ENCODE assay signal across 8 cellular contexts in the genomic region with DNA sequence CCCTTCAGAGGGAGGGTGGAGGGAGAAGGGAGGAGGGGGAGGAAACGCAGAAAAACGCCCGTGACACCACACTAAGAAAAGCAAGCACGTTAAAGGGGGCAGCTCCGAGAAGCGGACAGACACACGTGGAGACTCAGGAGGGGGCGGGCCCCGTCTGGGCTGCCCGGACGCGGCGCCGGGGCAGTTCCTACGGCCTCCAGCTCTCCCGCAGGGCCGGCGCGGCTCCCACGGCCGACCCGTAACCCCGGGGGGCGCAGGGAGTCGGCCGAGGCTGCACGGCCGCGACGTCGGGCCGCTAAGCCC. TPM values are rescaled to one million over a fixed set of nuclear protein-coding genes. Genes with fewer than 3 reads are reported as not detected.
DNase-seq lines count a peak whose midpoint lies in the region; TF ChIP-seq lines count a peak whose summit lies in the region.

No MANE protein-coding gene starts in this region.

- H3K27me3 ChIP-seq in HAP-1 (ENCODE audit: low read depth) (no peaks in the 10 kb centered on the region), hepatocyte (no peaks in the 10 kb centered on the region)

- peak overlapping the region; percentile 100 for H3K27ac Mint-ChIP-seq in activated naive CD4-positive, alpha-beta T cell treated with anti-CD3 and anti-CD28 coated beads, Interleukin-2, amount 10 ng/mL, durations not matched to agents 7 days and 5 days

- H3K4me3 Mint-ChIP-seq in activated naive CD4-positive, alpha-beta T cell treated with anti-CD3 and anti-CD28 coated beads, Interleukin-2, amount 10 ng/mL, durations not matched to agents 7 days and 5 days: peak overlapping the region; percentile 100

- peak overlapping the region; percentile 87 for H3K4me2 ChIP-seq in hepatocyte

- CTCF ChIA-PET in activated naive CD4-positive, alpha-beta T cell treated with anti-CD3 and anti-CD28 coated beads, Interleukin-2, amount 10 ng/mL, durations not matched to agents 7 days and 5 days (lab: Charles Lee): interaction anchor here (0.9 kb wide), 1 partner anchor 9 kb away, joined by 3 read pairs; no protein-coding TSS in a partner anchor

- H2AFZ ChIP-seq in hepatocyte: peak overlapping the region; percentile 77

- DNase-seq in EH (ENCODE audit: low read depth) (peak; percentile 9), HAP-1 (ENCODE audit: low spot score in 2 of 2) (peak in 1 of 2 experiments; percentile 31), NCI-H69 (lab: John Stamatoyannopoulos, UW) (peak; percentile 50), hepatocyte (ENCODE audit: low spot score) (no peak), cortex of kidney (lab: John Stamatoyannopoulos, UW) (no peak), ecto neural progenitor cell (ENCODE audit: low spot score) (no peak)
- peak; percentile 75 for DNase-seq in activated naive CD4-positive, alpha-beta T cell treated with anti-CD3 and anti-CD28 coated beads, Interleukin-2, amount 10 ng/mL, durations not matched to agents 7 days and 5 days
- peak; percentile 33 to 45 for DNase-seq in stimulated activated CD4-positive, alpha-beta T cell treated with anti-CD3 and anti-CD28 coated beads, Interleukin-2, amount 100 ng/mL, for 24 hours

- peaks cover 33% of the 10 kb centered on the region for H3K36me3 Mint-ChIP-seq in activated naive CD4-positive, alpha-beta T cell treated with anti-CD3 and anti-CD28 coated beads, Interleukin-2, amount 10 ng/mL, durations not matched to agents 7 days and 5 days

- H3K4me3 ChIP-seq in HAP-1 (peak overlapping the region; percentile 93), hepatocyte (peak overlapping the region; percentile 93)

- H3K27me3 Mint-ChIP-seq in activated naive CD4-positive, alpha-beta T cell treated with anti-CD3 and anti-CD28 coated beads, Interleukin-2, amount 10 ng/mL, durations not matched to agents 7 days and 5 days: peaks cover 4% of the 10 kb centered on the region

- H3K79me2 ChIP-seq in hepatocyte: peaks cover 34% of the 10 kb centered on the region

- H3K9me3 ChIP-seq in HAP-1: no peaks in the 10 kb centered on the region
- no peaks in the 10 kb centered on the region for H3K9me3 ChIP-seq in hepatocyte (ENCODE audit: low read depth)

- H3K4me1 Mint-ChIP-seq in activated naive CD4-positive, alpha-beta T cell treated with anti-CD3 and anti-CD28 coated beads, Interleukin-2, amount 10 ng/mL, durations not matched to agents 7 days and 5 days: peaks cover 53% of the 10 kb centered on the region

- peak overlapping the region; percentile 93 for H3K27ac ChIP-seq in hepatocyte

- H3K9me3 Mint-ChIP-seq in activated naive CD4-positive, alpha-beta T cell treated with anti-CD3 and anti-CD28 coated beads, Interleukin-2, amount 10 ng/mL, durations not matched to agents 7 days and 5 days: no peaks in the 10 kb centered on the region

- 1% methylated on average over 15 of the region's 32 CpGs for WGBS in hepatocyte (ENCODE audit: low lambda C conversion rate, missing lambda C conversion rate)

- H3K9me2 ChIP-seq in hepatocyte (replicated peaks; ENCODE audit: insufficient read depth): no peaks in the 10 kb centered on the region

- H4K20me1 ChIP-seq in hepatocyte (ENCODE audit: insufficient read depth, poor library complexity, severe bottlenecking): no peaks in the 10 kb centered on the region

- H3K4me1 ChIP-seq in HAP-1: peaks cover 3% of the 10 kb centered on the region; the same call in 1 of the 2 replicates
- peaks cover 5% of the 10 kb centered on the region for H3K4me1 ChIP-seq in hepatocyte (ENCODE audit: insufficient read depth)

- TF ChIP-seq CTCF in hepatocyte (IDR thresholded peaks at IDR 0.05; ENCODE audit: poor library complexity): no peak

- in situ Hi-C loops in HAP-1 (cut with MboI; ENCODE audit: low sequenced_read_pairs): no loop called here

- H3K36me3 ChIP-seq in HAP-1 (replicated peaks) (peaks cover 39% of the 10 kb centered on the region), hepatocyte (replicated peaks; ENCODE audit: insufficient read depth, low read depth) (no peaks in the 10 kb centered on the region)

RNA-seq across cellular contexts. Expression of a gene that starts 0.4 kb away (rescaled TPM):
- 12.8 and 16.3 TPM in 2 replicates for total RNA-seq in hepatocyte
- 15.6 and 17.7 TPM in 2 replicates for polyA plus RNA-seq in hepatocyte

Comparison
In these comparisons a context has a peak if more than half of its experiments do, and no peak if none do; other contexts are left out.
1. DNase-seq: peak in EH (single experiment), NCI-H69 (single experiment), activated naive CD4-positive, alpha-beta T cell treated with anti-CD3 and anti-CD28 coated beads, Interleukin-2, amount 10 ng/mL, durations not matched to agents 7 days and 5 days (single experiment) and stimulated activated CD4-positive, alpha-beta T cell treated with anti-CD3 and anti-CD28 coated beads, Interleukin-2, amount 100 ng/mL, for 24 hours (2 of 2); none in hepatocyte (single experiment), cortex of kidney (single experiment) and ecto neural progenitor cell (single experiment).